Comparison of ENCODE assay signal across 8 cellular contexts in the genomic region with DNA sequence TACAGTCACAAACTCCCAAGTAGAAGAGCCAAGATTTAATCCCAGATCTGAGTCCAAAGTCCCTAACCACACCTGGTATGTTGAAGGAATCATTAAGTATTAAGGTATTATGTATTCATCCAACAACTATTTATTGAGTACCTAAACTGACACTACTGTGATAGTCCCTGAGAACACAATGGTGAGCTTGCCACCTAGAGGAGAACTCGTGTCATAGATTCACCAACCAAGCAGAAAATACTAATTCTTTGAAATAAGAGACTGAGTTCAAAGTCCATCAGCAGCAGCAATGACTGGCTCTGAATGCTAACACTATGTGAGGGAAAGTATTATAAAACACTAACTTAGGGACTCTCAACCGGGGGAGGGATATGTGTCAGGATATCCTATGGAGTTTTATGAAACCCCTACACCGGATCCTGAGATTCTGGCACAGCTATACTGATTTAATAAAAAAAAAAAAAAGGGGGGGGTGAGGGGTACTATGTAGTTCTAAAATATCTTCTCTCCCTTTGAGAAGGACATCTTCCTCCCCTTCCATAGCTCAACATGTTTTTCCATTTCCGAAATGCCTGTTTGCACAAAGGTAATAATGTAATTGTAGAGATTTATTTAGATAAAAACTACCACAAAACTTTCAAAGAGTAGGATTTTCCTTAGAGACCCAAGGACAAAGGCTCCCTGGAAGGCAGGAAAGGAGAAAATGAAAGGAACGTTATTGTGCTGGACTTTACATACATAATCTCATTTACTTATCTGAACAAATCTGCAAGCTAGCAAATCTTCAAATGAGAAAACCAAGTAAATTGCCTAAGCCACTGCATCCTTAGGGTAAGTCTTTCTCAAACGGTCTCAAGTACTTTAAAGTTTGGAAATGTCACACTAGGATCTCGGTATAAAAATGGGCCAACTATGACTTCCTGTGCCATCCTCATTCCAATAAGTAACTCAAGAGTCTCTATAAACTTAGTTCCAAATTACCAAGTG. TPM values are rescaled to one million over a fixed set of nuclear protein-coding genes. Genes with fewer than 3 reads are reported as not detected.
A peak's percentile ranks its signal among the peaks of the same experiment; 100 is the strongest.
DNase-seq lines count a peak whose midpoint lies in the region; ATAC-seq and TF ChIP-seq lines count a peak whose summit lies in the region.

No MANE protein-coding gene starts in this region.

- peaks cover 49% of the 10 kb centered on the region for H3K4me1 Mint-ChIP-seq in activated T-helper 2 cell treated with anti-CD3 and anti-CD28 coated beads, Interferon-gamma antibody, Interleukin-2, Interleukin-4, amounts not matched to agents 10 μg/mL and 5 μg/mL and 100 μg/mL, durations not matched to agents 14 hours and 24 hours and 36 hours (ENCODE audit: low read depth)

- peak overlapping the region; percentile 94 for H3K4me3 ChIP-seq in AG04449 (ENCODE audit: low read depth, low read length)
- H3K4me3 ChIP-seq in GM08714 (ENCODE audit: low read length): peak overlapping the region; percentile 94
- peak overlapping the region; percentile 86 for H3K4me3 ChIP-seq in psoas muscle

- H3K27me3 Mint-ChIP-seq in activated T-helper 2 cell treated with anti-CD3 and anti-CD28 coated beads, Interferon-gamma antibody, Interleukin-2, Interleukin-4, amounts not matched to agents 10 μg/mL and 5 μg/mL and 100 μg/mL, durations not matched to agents 14 hours and 24 hours and 36 hours (ENCODE audit: low read depth): no peaks in the 10 kb centered on the region

- no peaks in the 10 kb centered on the region for H3K36me3 ChIP-seq in psoas muscle (ENCODE audit: insufficient read depth in 1 of 2, low read depth in 1 of 2)

- WGBS in psoas muscle, 3 donors: 18 to 23% (median 18%) methylated on average over 7 of the region's 7 CpGs

- H3K9me3 ChIP-seq in psoas muscle: no peaks in the 10 kb centered on the region

- H3K4me1 ChIP-seq in psoas muscle: peaks cover 55% of the 10 kb centered on the region

- peak overlapping the region; percentile 93 for H3K27ac Mint-ChIP-seq in activated T-helper 2 cell treated with anti-CD3 and anti-CD28 coated beads, Interferon-gamma antibody, Interleukin-2, Interleukin-4, amounts not matched to agents 10 μg/mL and 5 μg/mL and 100 μg/mL, durations not matched to agents 14 hours and 24 hours and 36 hours

- peak; percentile 47 for ATAC-seq in HG02885 (IDR thresholded peaks at IDR 0.05; ENCODE audit: poor library complexity, unreplicated experiment)
- peak; percentile 57 to 71 (median 68) for ATAC-seq in psoas muscle
- no peak for ATAC-seq in GM19035 (IDR thresholded peaks at IDR 0.05; ENCODE audit: unreplicated experiment)

- H3K27me3 ChIP-seq in psoas muscle (ENCODE audit: insufficient read depth in 3 of 3, low read length in 2 of 3): no peaks in the 10 kb centered on the region

- TF ChIP-seq CTCF in AG04449 (IDR thresholded peaks at IDR 0.05; ENCODE audit: insufficient read depth, low read length, missing control alignments): peak; percentile 56
- TF ChIP-seq CTCF in psoas muscle (IDR thresholded peaks at IDR 0.05): peak; percentile 67

- intact Hi-C loops in activated T-helper 2 cell treated with anti-CD3 and anti-CD28 coated beads, Interferon-gamma antibody, Interleukin-2, Interleukin-4, amounts not matched to agents 10 μg/mL and 5 μg/mL and 100 μg/mL, durations not matched to agents 14 hours and 24 hours and 36 hours (cut with micrococcal nuclease): loop anchor here (2.0 to 5.0 kb wide), 3 partner anchors 46 to 437 kb away; a partner anchor contains a TSS
- intact Hi-C loops in psoas muscle (cut with DNase I): loop anchor here in 1 of 2 donors (5.0 kb wide), 1 partner anchor 52 kb away; no protein-coding TSS in a partner anchor

- DNase-seq in AG04449 (ENCODE audit: low read depth, low spot score) (no peak), NCI-H2227 (lab: John Stamatoyannopoulos, UW; ENCODE audit: unreplicated experiment) (peak; percentile 43), globus pallidus (ENCODE audit: low spot score) (peak; percentile 28), psoas muscle (no peak)
- no peak for DNase-seq in activated T-helper 2 cell treated with anti-CD3 and anti-CD28 coated beads, Interferon-gamma antibody, Interleukin-2, Interleukin-4, amounts not matched to agents 10 μg/mL and 5 μg/mL and 100 μg/mL, durations not matched to agents 14 hours and 24 hours and 36 hours (ENCODE audit: low spot score)

- POLR2A ChIA-PET in AG04449 (lab: Yijun Ruan, JAX): interaction anchor here (0.6 to 1.4 kb wide), 2 partner anchors 8 to 39 kb away, joined by 4 to 6 read pairs; no protein-coding TSS in a partner anchor

- H3K4me3 Mint-ChIP-seq in activated T-helper 2 cell treated with anti-CD3 and anti-CD28 coated beads, Interferon-gamma antibody, Interleukin-2, Interleukin-4, amounts not matched to agents 10 μg/mL and 5 μg/mL and 100 μg/mL, durations not matched to agents 14 hours and 24 hours and 36 hours (ENCODE audit: low read depth): peak overlapping the region; percentile 97

- peak overlapping the region; percentile 90 for H3K27ac ChIP-seq in psoas muscle

- H3K9me3 Mint-ChIP-seq in activated T-helper 2 cell treated with anti-CD3 and anti-CD28 coated beads, Interferon-gamma antibody, Interleukin-2, Interleukin-4, amounts not matched to agents 10 μg/mL and 5 μg/mL and 100 μg/mL, durations not matched to agents 14 hours and 24 hours and 36 hours: no peaks in the 10 kb centered on the region

- peaks cover 17% of the 10 kb centered on the region for H3K36me3 Mint-ChIP-seq in activated T-helper 2 cell treated with anti-CD3 and anti-CD28 coated beads, Interferon-gamma antibody, Interleukin-2, Interleukin-4, amounts not matched to agents 10 μg/mL and 5 μg/mL and 100 μg/mL, durations not matched to agents 14 hours and 24 hours and 36 hours (ENCODE audit: low read depth)

- CTCF ChIA-PET in AG04449 (lab: Yijun Ruan, JAX): interaction anchor here (0.9 to 6.2 kb wide), 8 partner anchors 8 to 795 kb away, joined by 3 to 57 read pairs (median 4); no protein-coding TSS in a partner anchor

RNA-seq across cellular contexts. Expression of a gene that starts 1.5 kb away (rescaled TPM):
- 98.7 and 103 TPM in 2 replicates for total RNA-seq in activated T-helper 2 cell treated with anti-CD3 and anti-CD28 coated beads, Interferon-gamma antibody, Interleukin-2, Interleukin-4, amounts not matched to agents 10 μg/mL and 5 μg/mL and 100 μg/mL, durations not matched to agents 14 hours and 24 hours and 36 hours
- 100 to 1,000 TPM; 129 to 165 (median 142) TPM for total RNA-seq in psoas muscle
- polyA plus RNA-seq in psoas muscle: 100 to 1,000 TPM in 1 of 3 donors, 10 to 100 TPM in 2; 63.3 to 131 (median 75.2) TPM

RNA-seq across cellular contexts. Expression of a gene that starts 17.2 kb away (rescaled TPM):
- not detected in 2 replicates for total RNA-seq in activated T-helper 2 cell treated with anti-CD3 and anti-CD28 coated beads, Interferon-gamma antibody, Interleukin-2, Interleukin-4, amounts not matched to agents 10 μg/mL and 5 μg/mL and 100 μg/mL, durations not matched to agents 14 hours and 24 hours and 36 hours
- not detected for total RNA-seq in psoas muscle
- polyA plus RNA-seq in psoas muscle: not detected

RNA-seq across cellular contexts. Expression of a gene that starts 56.6 kb away (rescaled TPM):
- 90.9 and 93.6 TPM in 2 replicates for total RNA-seq in activated T-helper 2 cell treated with anti-CD3 and anti-CD28 coated beads, Interferon-gamma antibody, Interleukin-2, Interleukin-4, amounts not matched to agents 10 μg/mL and 5 μg/mL and 100 μg/mL, durations not matched to agents 14 hours and 24 hours and 36 hours
- total RNA-seq in psoas muscle: 100 to 1,000 TPM in 1 of 4 donors, 10 to 100 TPM in 3; 82.9 to 101 (median 90.2) TPM
- polyA plus RNA-seq in psoas muscle: 100 to 1,000 TPM; 118 to 134 (median 122) TPM

Comparison
In these comparisons a context has a peak if more than half of its experiments do, and no peak if none do; other contexts are left out.
1. DNase-seq: peak in NCI-H2227 (single experiment) and globus pallidus (single experiment); none in AG04449 (single experiment), activated T-helper 2 cell treated with anti-CD3 and anti-CD28 coated beads, Interferon-gamma antibody, Interleukin-2, Interleukin-4, amounts not matched to agents 10 μg/mL and 5 μg/mL and 100 μg/mL, durations not matched to agents 14 hours and 24 hours and 36 hours (single experiment) and psoas muscle (0 of 2).
2. Peak in every context shown above with its lines, with median percentiles within 50 percentile points of each other: H3K4me3 ChIP-seq.